18 cellular contexts compared by ENCODE assay signal in genomic region chr1:10143961-10144485, GRCh38.
DNase-seq lines count a peak whose midpoint lies in the region; ATAC-seq and TF ChIP-seq lines count a peak whose summit lies in the region.
"Had no signal": no experiment of that assay in that cellular context is flagged by ENCODE, and none has a peak within 500 bp of the region (broad histone marks: within the 10 kb centered on the region; RNA-seq: fewer than 3 reads in every experiment).

No MANE protein-coding gene starts in this region.

- peaks cover 0 to 4% of the 10 kb centered on the region in 2 donors for H3K4me1 Mint-ChIP-seq in natural killer cell

- no peak for TF ChIP-seq POLR2A in gastroesophageal sphincter (IDR thresholded peaks at IDR 0.05)

- TF ChIP-seq EP300 in gastroesophageal sphincter (IDR thresholded peaks at IDR 0.05): no peak

- ATAC-seq in natural killer cell (no peak), sciatic nerve (no peak), gastroesophageal sphincter (no peak)
- ATAC-seq: K562, PC-3 had no signal

- intact Hi-C loops in natural killer cell (cut with micrococcal nuclease) (no loop called here), sciatic nerve (cut with DNase I) (no loop called here)

- no peaks in the 10 kb centered on the region for H3K36me3 Mint-ChIP-seq in natural killer cell

- TF ChIP-seq CTCF in natural killer cell (IDR thresholded peaks at IDR 0.05) (no peak), gastroesophageal sphincter (IDR thresholded peaks at IDR 0.05) (no peak)

- no peak overlapping the region for H3K4me3 Mint-ChIP-seq in natural killer cell

- no peaks in the 10 kb centered on the region for H3K9me3 ChIP-seq in gastroesophageal sphincter
- H3K9me3 ChIP-seq: BLaER1 treated with 17β-estradiol and CSF1 and Interleukin-3, amounts not matched to agents 10 nM and 100 nM had no signal

- no peaks in the 10 kb centered on the region for H3K27me3 ChIP-seq in gastroesophageal sphincter
- H3K27me3 ChIP-seq: BLaER1 treated with 17β-estradiol and CSF1 and Interleukin-3, amounts not matched to agents 10 nM and 100 nM had no signal

- H3K36me3 ChIP-seq in gastroesophageal sphincter: peaks cover 0 to 78% of the 10 kb centered on the region in 2 donors

- no peaks in the 10 kb centered on the region for H3K27me3 Mint-ChIP-seq in natural killer cell (ENCODE audit: low read depth in 2 of 2)

- H3K27ac ChIP-seq in angular gyrus (ENCODE audit: low read depth, low read length) (peak overlapping the region; percentile 82), gastroesophageal sphincter (no peak overlapping the region)
- H3K27ac ChIP-seq: BLaER1 treated with 17β-estradiol and CSF1 and Interleukin-3, amounts not matched to agents 10 nM and 100 nM; GM23248 had no signal

- 80 to 81% methylated on average over 7 of the region's 7 CpGs for WGBS in gastroesophageal sphincter (ENCODE audit: low coverage in 1 of 2), 2 donors

- DNase-seq in Ammon's horn (ENCODE audit: low spot score) (peak; percentile 33), globus pallidus (ENCODE audit: low spot score) (peak; percentile 80), pons (ENCODE audit: low spot score) (peak; percentile 89), AML-193 (lab: John Stamatoyannopoulos, UW) (no peak), natural killer cell (no peak), sciatic nerve (ENCODE audit: low spot score) (no peak)
- DNase-seq: DMS79 treated with DMSO at 0.1 percent for 48 hours, GM23248, NCI-H1436, NCI-H2029 treated with DMSO at 0.1 percent for 48 hours, NCI-H2171 treated with DMSO at 0.1 percent for 48 hours, NCI-H446 treated with DMSO at 0.1 percent for 48 hours, NCI-H774, PC-3 had no signal

- H3K4me1 ChIP-seq in gastroesophageal sphincter: peaks cover 0 to 5% (median 0%) of the 10 kb centered on the region in 3 donors
- H3K4me1 ChIP-seq: BLaER1 treated with 17β-estradiol and CSF1 and Interleukin-3, amounts not matched to agents 10 nM and 100 nM had no signal

- no peak overlapping the region for H3K27ac Mint-ChIP-seq in natural killer cell

- H3K9me3 Mint-ChIP-seq in natural killer cell: no peaks in the 10 kb centered on the region

- no peak overlapping the region for H3K4me3 ChIP-seq in gastroesophageal sphincter
- H3K4me3 ChIP-seq: BLaER1 treated with 17β-estradiol and CSF1 and Interleukin-3, amounts not matched to agents 10 nM and 100 nM; GM23248; K562 had no signal

Comparison
In these comparisons a context has a peak if more than half of its experiments do, and no peak if none do; other contexts are left out.
1. DNase-seq: peak in Ammon's horn (single experiment), globus pallidus (single experiment) and pons (single experiment); none in AML-193 (0 of 2), natural killer cell (single experiment) and sciatic nerve (single experiment).